In the genomic region with DNA sequence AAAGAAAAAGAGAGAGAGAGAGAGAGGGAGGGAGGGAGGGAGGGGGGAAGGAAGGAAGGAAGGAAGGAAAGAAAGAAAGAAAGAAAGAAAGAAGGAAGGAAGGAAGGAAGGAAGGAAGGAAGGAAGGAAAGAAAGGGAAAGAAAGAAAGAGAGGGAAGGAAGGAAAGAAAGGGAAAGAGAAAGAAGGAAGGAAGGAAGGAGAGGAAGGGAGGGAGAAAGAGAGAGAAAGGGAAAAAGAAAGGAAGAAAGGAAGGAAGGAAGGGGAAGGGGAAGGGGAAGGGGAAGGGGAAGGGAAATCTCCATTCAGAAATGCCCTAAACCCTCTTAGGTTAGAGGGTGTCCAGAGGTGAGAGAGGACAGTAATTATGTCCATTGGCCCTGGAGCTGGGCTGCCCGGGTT, we compare ENCODE assay signal across 3 cellular contexts. TPM values are rescaled to one million over a fixed set of nuclear protein-coding genes. Genes with fewer than 3 reads are reported as not detected.
"Had no signal": no experiment of that assay in that cellular context is flagged by ENCODE, and none has a peak within 500 bp of the region (broad histone marks: within the 10 kb centered on the region; RNA-seq: fewer than 3 reads in every experiment).

No MANE protein-coding gene starts in this region.

RNA-seq across cellular contexts. Expression of a gene that starts 13.3 kb away (rescaled TPM):
- total RNA-seq: activated B cell treated with CpG ODN at 0.5 μM for 24 hours; activated CD8-positive, alpha-beta T cell treated with anti-CD3 and anti-CD28 coated beads for 36 hours; epithelial cell of proximal tubule had no signal
